In genomic region chr11:2673871-2674471, GRCh38 we compare ENCODE assay signal across 1 cellular context.
TF ChIP-seq lines count a peak whose summit lies in the region.

No MANE protein-coding gene starts in this region.

TF ChIP-seq in H1, 55 proteins besides CTCF, POLR2A, EP300 and RAD21:
- TF ChIP-seq SRF (IDR thresholded peaks at IDR 0.05; ENCODE audit: low read depth, low read length) (no peak), TCF12 (IDR thresholded peaks at IDR 0.05; ENCODE audit: low read depth, low read length) (no peak), ASH2L (IDR thresholded peaks at IDR 0.05; ENCODE audit: low read length) (no peak), HDAC6 (IDR thresholded peaks at IDR 0.05; ENCODE audit: low read depth, low read length) (no peak), RXRA (IDR thresholded peaks at IDR 0.05; ENCODE audit: insufficient read depth, low read depth, low read length) (no peak), E2F6 (IDR thresholded peaks at IDR 0.05) (no peak), SP2 (IDR thresholded peaks at IDR 0.05; ENCODE audit: low read length) (no peak), POU5F1 (IDR thresholded peaks at IDR 0.05; ENCODE audit: low read depth, low read length) (no peak), USF2 (IDR thresholded peaks at IDR 0.05; ENCODE audit: low read length) (no peak), CHD1 (IDR thresholded peaks at IDR 0.05; ENCODE audit: low read depth, low read length) (no peak), CBX5 (IDR thresholded peaks at IDR 0.05; ENCODE audit: low read depth, low read length) (no peak), SP4 (IDR thresholded peaks at IDR 0.05; ENCODE audit: low read length) (no peak), HDAC2 (IDR thresholded peaks at IDR 0.05; ENCODE audit: borderline replicate concordance in 1 of 2, low read depth in 2 of 2, low read length in 2 of 2) (no peak)
TF ChIP-seq in H1: peak in this region for 0.
